26 cellular contexts compared by ENCODE assay signal in genomic region chr5:56607074-56607473, GRCh38.
A peak's percentile ranks its signal among the peaks of the same experiment; 100 is the strongest.
DNase-seq lines count a peak whose midpoint lies in the region; ATAC-seq and TF ChIP-seq lines count a peak whose summit lies in the region.
"Had no signal": no experiment of that assay in that cellular context is flagged by ENCODE, and none has a peak within 500 bp of the region (broad histone marks: within the 10 kb centered on the region; RNA-seq: fewer than 3 reads in every experiment).

No MANE protein-coding gene starts in this region.

- intact Hi-C loops in PC-9 (cut with micrococcal nuclease; ENCODE audit: unreplicated experiment): no loop called here

- H3K36me3 ChIP-seq in CD4-positive, CD25-positive, alpha-beta regulatory T cell (ENCODE audit: control insufficient read depth, insufficient read depth, low read length): no peaks in the 10 kb centered on the region
- H3K36me3 ChIP-seq in PC-9 (ENCODE audit: low read depth) (no peaks in the 10 kb centered on the region), neutrophil (no peaks in the 10 kb centered on the region)
- H3K36me3 ChIP-seq: neural progenitor cell, right atrium auricular region had no signal

- no peaks in the 10 kb centered on the region for H3K27me3 ChIP-seq in CD4-positive, CD25-positive, alpha-beta regulatory T cell (ENCODE audit: control insufficient read depth, insufficient read depth, low read length)
- H3K27me3 ChIP-seq in PC-9 (ENCODE audit: insufficient read depth, low read depth) (no peaks in the 10 kb centered on the region), neutrophil (no peaks in the 10 kb centered on the region)
- H3K27me3 ChIP-seq: neural progenitor cell, right atrium auricular region, testis had no signal

- POLR2A ChIA-PET in PC-9 (lab: Charles Lee; ENCODE audit: unreplicated experiment): interaction anchor here (0.6 kb wide), 1 partner anchor 1853 kb away, joined by 7 read pairs; no protein-coding TSS in a partner anchor

- H3K9me3 ChIP-seq in CD4-positive, CD25-positive, alpha-beta regulatory T cell (ENCODE audit: control insufficient read depth in 2 of 2, low read length in 2 of 2): peaks cover 0 to 2% of the 10 kb centered on the region in 2 experiments
- H3K9me3 ChIP-seq in PC-9 (ENCODE audit: insufficient read depth, low read depth) (peaks cover 10% of the 10 kb centered on the region; the same call in 1 of the 2 replicates), neutrophil (no peaks in the 10 kb centered on the region)
- H3K9me3 ChIP-seq: testis had no signal

- no peak for DNase-seq in CD4-positive, CD25-positive, alpha-beta regulatory T cell
- no peak for DNase-seq in PC-9
- peak; percentile 44 for DNase-seq in dedifferentiated amniotic fluid mesenchymal stem cell (ENCODE audit: extremely low spot score)
- DNase-seq in GM03348 (ENCODE audit: low spot score): no peak
- DNase-seq in activated naive CD4-positive, alpha-beta T cell treated with anti-CD3 and anti-CD28 coated beads, Interleukin-2, amount 50 U/mL, for 16 hours: no peak
- DNase-seq in activated gamma-delta T cell treated with Interleukin-2 at 50 U/mL for 16 hours: no peak
- DNase-seq: activated CD4-positive, alpha-beta T cell treated with anti-CD3 and anti-CD28 coated beads, Interleukin-2, amount 10 ng/mL, durations not matched to agents 24 days and 14 days; activated effector memory CD4-positive, alpha-beta T cell treated with Interleukin-2 at 50 U/mL for 16 hours; activated naive CD8-positive, alpha-beta T cell treated with anti-CD3 and anti-CD28 coated beads, Interleukin-2, amount 10 ng/mL, durations not matched to agents 7 days and 5 days; activated T-cell treated with anti-CD3 and anti-CD28 coated beads, Interleukin-2, amount 50 U/mL, for 1 hour; CD8-positive, alpha-beta memory T cell; H7; hippocampal formation; left colon; NCI-H1694; NCI-H2171; NCI-H510A; small intestine; stimulated activated CD4-positive, alpha-beta T cell treated with anti-CD3 and anti-CD28 coated beads, Interleukin-1b, Interleukin-23, amount 100 ng/mL, for 48 hours; stimulated activated naive CD8-positive, alpha-beta T cell treated with anti-CD3 and anti-CD28 coated beads, Interleukin-15, Interleukin-2, amounts not matched to agents 100 U/mL and 50 U/mL, for 24 hours; testis had no signal

- TF ChIP-seq CTCF in PC-9 (conservative IDR thresholded peaks at IDR 0.05) (no peak), neutrophil (IDR thresholded peaks at IDR 0.05) (no peak)

- no peaks in the 10 kb centered on the region for H3K79me2 ChIP-seq in PC-9 (ENCODE audit: low read depth)

- no peak overlapping the region for H3K4me3 ChIP-seq in CD4-positive, CD25-positive, alpha-beta regulatory T cell (ENCODE audit: low read depth, low read length)
- no peak overlapping the region for H3K4me3 ChIP-seq in PC-9
- no peak overlapping the region for H3K4me3 ChIP-seq in neutrophil (ENCODE audit: low read depth in 1 of 2, low read length in 1 of 2)
- H3K4me3 ChIP-seq: neural progenitor cell, right atrium auricular region, testis had no signal

- no peaks in the 10 kb centered on the region for H3K9me2 ChIP-seq in PC-9 (ENCODE audit: insufficient read depth)

- CTCF ChIA-PET in PC-9 (lab: Charles Lee): interaction anchor here (0.7 kb wide), 1 partner anchor 82 kb away, joined by 7 read pairs; no protein-coding TSS in a partner anchor

- BruUV-seq in PC-9 (replicated peaks; lab: Mats Ljungman, UMichigan): no TSS peak

- H3K27ac ChIP-seq in CD4-positive, CD25-positive, alpha-beta regulatory T cell (ENCODE audit: insufficient read depth, low read length, poor library complexity, severe bottlenecking): no peak overlapping the region
- H3K27ac ChIP-seq in PC-9 (no peak overlapping the region), neutrophil (peak overlapping the region; percentile 75)
- H3K27ac ChIP-seq: neural progenitor cell, right atrium auricular region, testis had no signal

- no peaks in the 10 kb centered on the region for H3F3A ChIP-seq in PC-9 (ENCODE audit: insufficient read depth, low read depth)

- no peak overlapping the region for H3K4me3 Mint-ChIP-seq in CD4-positive, CD25-positive, alpha-beta regulatory T cell
- H3K4me3 Mint-ChIP-seq: activated CD4-positive, alpha-beta T cell treated with anti-CD3 and anti-CD28 coated beads, Interleukin-2, amount 10 ng/mL, durations not matched to agents 24 days and 14 days; activated naive CD8-positive, alpha-beta T cell treated with anti-CD3 and anti-CD28 coated beads, Interleukin-2, amount 10 ng/mL, durations not matched to agents 7 days and 5 days; CD8-positive, alpha-beta memory T cell; neural progenitor cell; WTC11 had no signal

- no peak for ATAC-seq in CD4-positive, CD25-positive, alpha-beta regulatory T cell (ENCODE audit: low read depth in 2 of 2)
- ATAC-seq in esophagus mucosa: no peak
- ATAC-seq: left colon; stimulated activated naive CD8-positive, alpha-beta T cell treated with anti-CD3 and anti-CD28 coated beads, Interleukin-15, Interleukin-2, amounts not matched to agents 100 U/mL and 50 U/mL, for 24 hours had no signal

- H3K36me3 Mint-ChIP-seq in CD4-positive, CD25-positive, alpha-beta regulatory T cell: no peaks in the 10 kb centered on the region
- H3K36me3 Mint-ChIP-seq: neural progenitor cell had no signal

- H3K9me3 Mint-ChIP-seq in CD4-positive, CD25-positive, alpha-beta regulatory T cell: peaks cover 4 to 15% (median 8%) of the 10 kb centered on the region in 7 donors

- H3K4me2 ChIP-seq in PC-9: 0 out of 2 replicates have a peak overlapping the region, but pooled peaks have one; percentile 10
- H3K4me2 ChIP-seq: neural progenitor cell had no signal

- peaks cover 45 to 87% (median 58%) of the 10 kb centered on the region in 4 donors for H3K4me1 Mint-ChIP-seq in CD4-positive, CD25-positive, alpha-beta regulatory T cell

- peak overlapping the region in 2 of 3 donors; percentile 8 to 38 for H3K27ac Mint-ChIP-seq in CD4-positive, CD25-positive, alpha-beta regulatory T cell
- H3K27ac Mint-ChIP-seq: activated CD4-positive, alpha-beta T cell treated with anti-CD3 and anti-CD28 coated beads, Interleukin-2, amount 10 ng/mL, durations not matched to agents 24 days and 14 days; activated naive CD8-positive, alpha-beta T cell treated with anti-CD3 and anti-CD28 coated beads, Interleukin-2, amount 10 ng/mL, durations not matched to agents 7 days and 5 days; neural progenitor cell had no signal

- no peaks in the 10 kb centered on the region for H4K20me1 ChIP-seq in PC-9 (ENCODE audit: insufficient read depth)

- H3K4me1 ChIP-seq in CD4-positive, CD25-positive, alpha-beta regulatory T cell (ENCODE audit: control insufficient read depth, insufficient read depth, low read length, poor library complexity, severe bottlenecking): peaks cover 24% of the 10 kb centered on the region
- H3K4me1 ChIP-seq in PC-9 (replicated peaks; ENCODE audit: insufficient read depth): peaks cover 15% of the 10 kb centered on the region; the same call in 1 of the 2 replicates
- H3K4me1 ChIP-seq in neutrophil (ENCODE audit: control insufficient read depth in 1 of 2, insufficient read depth in 1 of 2, low read depth in 1 of 2, low read length in 1 of 2): peaks cover 20 to 21% of the 10 kb centered on the region in 2 experiments
- H3K4me1 ChIP-seq: testis had no signal

- no peak overlapping the region for H2AFZ ChIP-seq in PC-9
- H2AFZ ChIP-seq: neural progenitor cell had no signal

- peaks cover 8% of the 10 kb centered on the region for H3K27me3 Mint-ChIP-seq in CD4-positive, CD25-positive, alpha-beta regulatory T cell
- H3K27me3 Mint-ChIP-seq: activated CD4-positive, alpha-beta T cell treated with anti-CD3 and anti-CD28 coated beads, Interleukin-2, amount 10 ng/mL, durations not matched to agents 24 days and 14 days; activated naive CD8-positive, alpha-beta T cell treated with anti-CD3 and anti-CD28 coated beads, Interleukin-2, amount 10 ng/mL, durations not matched to agents 7 days and 5 days had no signal
